8 cellular contexts compared by ENCODE assay signal in the genomic region with DNA sequence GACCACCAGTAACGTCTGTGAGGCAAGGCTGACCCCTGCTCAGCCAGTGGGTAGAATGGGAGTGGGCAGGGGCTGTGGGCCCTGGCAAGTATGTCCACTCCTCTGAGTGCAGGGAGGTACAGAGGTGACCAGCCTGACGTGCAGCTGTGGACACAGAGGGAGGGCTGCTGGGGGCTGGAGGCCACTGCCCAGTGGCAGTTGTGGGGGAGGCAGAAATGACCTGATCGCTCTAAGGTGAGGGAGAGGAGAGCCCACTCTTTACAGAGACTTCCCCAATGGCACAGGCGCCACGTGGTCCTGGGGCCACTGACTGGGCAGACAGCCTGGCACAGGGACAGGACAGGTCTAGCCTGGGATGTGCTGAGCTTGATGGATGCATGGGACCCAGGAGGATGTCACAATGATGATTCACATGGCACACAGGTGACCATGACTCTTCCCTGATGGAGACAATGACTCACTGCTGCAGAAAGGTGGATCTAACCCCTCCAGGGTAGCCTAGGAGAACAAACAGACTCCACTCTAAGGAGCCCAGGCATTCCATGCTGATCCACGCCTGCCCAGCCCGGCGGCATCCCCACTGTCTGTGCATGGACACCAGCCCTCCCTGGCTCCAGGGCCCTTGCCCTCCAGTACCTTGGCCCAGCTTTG. TPM values are rescaled to one million over a fixed set of nuclear protein-coding genes. Genes with fewer than 3 reads are reported as not detected.
DNase-seq lines count a peak whose midpoint lies in the region; ATAC-seq and TF ChIP-seq lines count a peak whose summit lies in the region.

No MANE protein-coding gene starts in this region.

- DNase-seq in activated CD8-positive, alpha-beta T cell treated with anti-CD3 and anti-CD28 coated beads for 36 hours = no peak
- DNase-seq in hepatocyte (ENCODE audit: low spot score) (peak; percentile 68), NCI-H2081 (lab: John Stamatoyannopoulos, UW) (no peak), substantia nigra (lab: John Stamatoyannopoulos, UW) (no peak)

- H3K9me3 ChIP-seq in HEK293 (ENCODE audit: control insufficient read depth, insufficient read depth, low read depth, low read length) = no peaks in the 10 kb centered on the region
- no peaks in the 10 kb centered on the region for H3K9me3 ChIP-seq in hepatocyte (ENCODE audit: low read depth)

- peaks cover 21% of the 10 kb centered on the region for H4K20me1 ChIP-seq in hepatocyte (ENCODE audit: insufficient read depth, poor library complexity, severe bottlenecking)

- CTCF ChIA-PET in HEK293 (lab: Yijun Ruan, JAX) = interaction anchor here (1.3 to 1.5 kb wide), 2 partner anchors 122 to 342 kb away, joined by 3 read pairs; no protein-coding TSS in a partner anchor
- CTCF ChIA-PET in activated CD8-positive, alpha-beta T cell treated with anti-CD3 and anti-CD28 coated beads for 36 hours (lab: Charles Lee) = no interaction called here

- H3K4me1 ChIP-seq in HEK293 (ENCODE audit: control insufficient read depth, insufficient read depth, low read length) = no peaks in the 10 kb centered on the region; the same call in 1 of the 2 replicates
- peaks cover 26% of the 10 kb centered on the region for H3K4me1 ChIP-seq in hepatocyte (ENCODE audit: insufficient read depth)

- POLR2A ChIA-PET in HEK293 (lab: Yijun Ruan, JAX) = no interaction called here
- POLR2A ChIA-PET in activated CD8-positive, alpha-beta T cell treated with anti-CD3 and anti-CD28 coated beads for 36 hours (lab: Charles Lee) = interaction anchor here (0.9 kb wide), 1 partner anchor 20 kb away, joined by 3 read pairs; no protein-coding TSS in a partner anchor

- peaks cover 21% of the 10 kb centered on the region for H3K36me3 Mint-ChIP-seq in activated CD8-positive, alpha-beta T cell treated with anti-CD3 and anti-CD28 coated beads for 36 hours (ENCODE audit: low read depth)
- H3K36me3 Mint-ChIP-seq in stimulated activated memory B cell treated with anti-CD40 and anti-IgM and Interleukin-4, amounts not matched to agents 10 μg/mL and 1 μg/mL and 100 μg/mL, for 72 hours = peaks cover 49% of the 10 kb centered on the region

- no peaks in the 10 kb centered on the region for H3K9me3 Mint-ChIP-seq in activated CD8-positive, alpha-beta T cell treated with anti-CD3 and anti-CD28 coated beads for 36 hours
- H3K9me3 Mint-ChIP-seq in stimulated activated memory B cell treated with anti-CD40 and anti-IgM and Interleukin-4, amounts not matched to agents 10 μg/mL and 1 μg/mL and 100 μg/mL, for 72 hours = no peaks in the 10 kb centered on the region

- TF ChIP-seq CTCF in HEK293 (tag by site-specific recombination; IDR thresholded peaks at IDR 0.05) = no peak
- TF ChIP-seq CTCF in activated CD8-positive, alpha-beta T cell treated with anti-CD3 and anti-CD28 coated beads for 36 hours (IDR thresholded peaks at IDR 0.05) = no peak
- no peak for TF ChIP-seq CTCF in hepatocyte (IDR thresholded peaks at IDR 0.05; ENCODE audit: poor library complexity)

- H3K36me3 ChIP-seq in HEK293 (ENCODE audit: control insufficient read depth in 2 of 2, insufficient read depth in 1 of 2, low read length in 2 of 2) (peaks cover 24 to 82% of the 10 kb centered on the region in 2 experiments), hepatocyte (replicated peaks; ENCODE audit: insufficient read depth, low read depth) (no peaks in the 10 kb centered on the region)

- 75% methylated on average over 8 of the region's 8 CpGs for WGBS in hepatocyte (ENCODE audit: low lambda C conversion rate, missing lambda C conversion rate)

- no peak overlapping the region for H3K4me3 Mint-ChIP-seq in activated CD8-positive, alpha-beta T cell treated with anti-CD3 and anti-CD28 coated beads for 36 hours
- no peak overlapping the region for H3K4me3 Mint-ChIP-seq in stimulated activated memory B cell treated with anti-CD40 and anti-IgM and Interleukin-4, amounts not matched to agents 10 μg/mL and 1 μg/mL and 100 μg/mL, for 72 hours

- H2AFZ ChIP-seq in hepatocyte = no peak overlapping the region

- ATAC-seq in activated CD8-positive, alpha-beta T cell treated with anti-CD3 and anti-CD28 coated beads for 36 hours = peak; percentile 59
- ATAC-seq in stimulated activated memory B cell treated with anti-CD40 and anti-IgM and Interleukin-4, amounts not matched to agents 10 μg/mL and 1 μg/mL and 100 μg/mL, for 72 hours = no peak
- no peak for ATAC-seq in HG02852 (IDR thresholded peaks at IDR 0.05; ENCODE audit: unreplicated experiment)
- ATAC-seq in HG02678 (IDR thresholded peaks at IDR 0.05; ENCODE audit: unreplicated experiment) = no peak

- H3K27ac Mint-ChIP-seq in activated CD8-positive, alpha-beta T cell treated with anti-CD3 and anti-CD28 coated beads for 36 hours = peak overlapping the region; percentile 42
- H3K27ac Mint-ChIP-seq in stimulated activated memory B cell treated with anti-CD40 and anti-IgM and Interleukin-4, amounts not matched to agents 10 μg/mL and 1 μg/mL and 100 μg/mL, for 72 hours = peak overlapping the region; percentile 69

- peaks cover 33% of the 10 kb centered on the region for H3K4me1 Mint-ChIP-seq in activated CD8-positive, alpha-beta T cell treated with anti-CD3 and anti-CD28 coated beads for 36 hours (ENCODE audit: low read depth)
- peaks cover 68% of the 10 kb centered on the region for H3K4me1 Mint-ChIP-seq in stimulated activated memory B cell treated with anti-CD40 and anti-IgM and Interleukin-4, amounts not matched to agents 10 μg/mL and 1 μg/mL and 100 μg/mL, for 72 hours

- H3K4me3 ChIP-seq in HEK293 (ENCODE audit: low read depth, low read length) = no peak overlapping the region
- H3K4me3 ChIP-seq in hepatocyte = no peak overlapping the region

- intact Hi-C loops in activated CD8-positive, alpha-beta T cell treated with anti-CD3 and anti-CD28 coated beads for 36 hours (cut with micrococcal nuclease) = no loop called here

- H3K27me3 Mint-ChIP-seq in activated CD8-positive, alpha-beta T cell treated with anti-CD3 and anti-CD28 coated beads for 36 hours = no peaks in the 10 kb centered on the region
- H3K27me3 Mint-ChIP-seq in stimulated activated memory B cell treated with anti-CD40 and anti-IgM and Interleukin-4, amounts not matched to agents 10 μg/mL and 1 μg/mL and 100 μg/mL, for 72 hours = no peaks in the 10 kb centered on the region

- peak overlapping the region; percentile 27 for H3K4me2 ChIP-seq in hepatocyte

- 0 out of 2 replicates have a peak overlapping the region, but pooled peaks have one; percentile 16 for H3K27ac ChIP-seq in HEK293 (ENCODE audit: extremely low read depth, low read depth, low read length)
- H3K27ac ChIP-seq in hepatocyte = peak overlapping the region; percentile 86
- H3K27ac ChIP-seq in substantia nigra (ENCODE audit: low read depth, low read length, poor library complexity, severe bottlenecking) = no peak overlapping the region

- H3K79me2 ChIP-seq in hepatocyte = peaks cover 91% of the 10 kb centered on the region

- H3K27me3 ChIP-seq in hepatocyte = no peaks in the 10 kb centered on the region

- H3K9me2 ChIP-seq in hepatocyte (replicated peaks; ENCODE audit: insufficient read depth) = no peaks in the 10 kb centered on the region

TF ChIP-seq in HEK293, 187 proteins besides CTCF, POLR2A, EP300 and RAD21 (continues in another document):
- TF ChIP-seq GLIS1 (tag by site-specific recombination; IDR thresholded peaks at IDR 0.05) (peak; percentile 39; the same call in 1 of the 2 replicates), ZNF629 (tag by site-specific recombination; IDR thresholded peaks at IDR 0.05) (peak; percentile 51), GLIS2 (tag by site-specific recombination; IDR thresholded peaks at IDR 0.05) (0 out of 2 replicates have a peak, but pooled peaks have one; percentile 7), ZFP41 (tag by site-specific recombination; IDR thresholded peaks at IDR 0.05; ENCODE audit: borderline replicate concordance) (no peak), SP7 (tag by site-specific recombination; IDR thresholded peaks at IDR 0.05) (peak; percentile 56; the same call in 1 of the 2 replicates), ZNF366 (tag by site-specific recombination; conservative IDR thresholded peaks at IDR 0.05) (peak; percentile 59), ZNF529 (tag by site-specific recombination; IDR thresholded peaks at IDR 0.05; ENCODE audit: insufficient replicate concordance) (no peak)
- TF ChIP-seq, protein P1, sequence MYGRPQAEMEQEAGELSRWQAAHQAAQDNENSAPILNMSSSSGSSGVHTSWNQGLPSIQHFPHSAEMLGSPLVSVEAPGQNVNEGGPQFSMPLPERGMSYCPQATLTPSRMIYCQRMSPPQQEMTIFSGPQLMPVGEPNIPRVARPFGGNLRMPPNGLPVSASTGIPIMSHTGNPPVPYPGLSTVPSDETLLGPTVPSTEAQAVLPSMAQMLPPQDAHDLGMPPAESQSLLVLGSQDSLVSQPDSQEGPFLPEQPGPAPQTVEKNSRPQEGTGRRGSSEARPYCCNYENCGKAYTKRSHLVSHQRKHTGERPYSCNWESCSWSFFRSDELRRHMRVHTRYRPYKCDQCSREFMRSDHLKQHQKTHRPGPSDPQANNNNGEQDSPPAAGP (tag by site-specific recombination; IDR thresholded peaks at IDR 0.05) = peak; percentile 96
- TF ChIP-seq, protein P2, sequence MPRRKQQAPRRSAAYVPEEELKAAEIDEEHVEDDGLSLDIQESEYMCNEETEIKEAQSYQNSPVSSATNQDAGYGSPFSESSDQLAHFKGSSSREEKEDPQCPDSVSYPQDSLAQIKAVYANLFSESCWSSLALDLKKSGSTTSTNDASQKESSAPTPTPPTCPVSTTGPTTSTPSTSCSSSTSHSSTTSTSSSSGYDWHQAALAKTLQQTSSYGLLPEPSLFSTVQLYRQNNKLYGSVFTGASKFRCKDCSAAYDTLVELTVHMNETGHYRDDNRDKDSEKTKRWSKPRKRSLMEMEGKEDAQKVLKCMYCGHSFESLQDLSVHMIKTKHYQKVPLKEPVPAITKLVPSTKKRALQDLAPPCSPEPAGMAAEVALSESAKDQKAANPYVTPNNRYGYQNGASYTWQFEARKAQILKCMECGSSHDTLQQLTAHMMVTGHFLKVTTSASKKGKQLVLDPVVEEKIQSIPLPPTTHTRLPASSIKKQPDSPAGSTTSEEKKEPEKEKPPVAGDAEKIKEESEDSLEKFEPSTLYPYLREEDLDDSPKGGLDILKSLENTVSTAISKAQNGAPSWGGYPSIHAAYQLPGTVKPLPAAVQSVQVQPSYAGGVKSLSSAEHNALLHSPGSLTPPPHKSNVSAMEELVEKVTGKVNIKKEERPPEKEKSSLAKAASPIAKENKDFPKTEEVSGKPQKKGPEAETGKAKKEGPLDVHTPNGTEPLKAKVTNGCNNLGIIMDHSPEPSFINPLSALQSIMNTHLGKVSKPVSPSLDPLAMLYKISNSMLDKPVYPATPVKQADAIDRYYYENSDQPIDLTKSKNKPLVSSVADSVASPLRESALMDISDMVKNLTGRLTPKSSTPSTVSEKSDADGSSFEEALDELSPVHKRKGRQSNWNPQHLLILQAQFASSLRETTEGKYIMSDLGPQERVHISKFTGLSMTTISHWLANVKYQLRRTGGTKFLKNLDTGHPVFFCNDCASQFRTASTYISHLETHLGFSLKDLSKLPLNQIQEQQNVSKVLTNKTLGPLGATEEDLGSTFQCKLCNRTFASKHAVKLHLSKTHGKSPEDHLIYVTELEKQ (tag by site-specific recombination; IDR thresholded peaks at IDR 0.05; ENCODE audit: borderline replicate concordance) = peak; percentile 66; the same call in 1 of the 2 replicates

RNA-seq across cellular contexts. Expression of a gene that starts 7.7 kb away (rescaled TPM):
- total RNA-seq in activated CD8-positive, alpha-beta T cell treated with anti-CD3 and anti-CD28 coated beads for 36 hours = 10 to 100 TPM; 37.2 to 43.6 TPM
- 44.1 and 46.7 TPM in 2 replicates for total RNA-seq in hepatocyte
- 56.0 and 75.7 TPM in 2 replicates for polyA plus RNA-seq in hepatocyte
